ENCODE assay signal across 16 cellular contexts in the genomic region with DNA sequence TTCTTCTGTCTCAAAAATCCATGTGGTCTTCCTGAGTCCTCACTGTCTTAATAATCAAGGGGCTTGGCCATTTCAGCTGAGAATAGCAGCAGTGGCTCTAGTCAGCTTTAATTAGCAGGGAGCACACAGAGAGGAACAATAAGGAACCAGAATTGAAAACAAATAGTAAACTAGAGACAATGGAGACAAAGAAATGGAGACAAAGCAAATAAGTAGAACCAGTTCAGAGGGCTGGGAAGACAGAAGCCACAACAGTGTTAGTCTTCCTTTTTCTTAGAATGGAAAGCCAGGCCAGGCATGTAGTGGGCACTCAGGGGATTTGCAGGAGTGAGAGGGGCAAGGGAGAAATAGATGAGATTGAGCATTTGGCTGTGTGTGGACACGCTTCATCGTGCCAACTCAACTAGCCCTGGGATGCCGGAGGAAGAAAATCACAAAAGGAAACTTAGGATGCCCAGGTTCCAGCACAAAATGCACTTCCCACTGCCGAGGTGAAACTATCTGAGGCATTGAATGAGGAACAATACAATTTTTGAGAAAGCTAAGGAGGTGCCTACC.
DNase-seq lines count a peak whose midpoint lies in the region; ATAC-seq, FAIRE-seq and TF ChIP-seq lines count a peak whose summit lies in the region.
"Had no signal": no experiment of that assay in that cellular context is flagged by ENCODE, and none has a peak within 500 bp of the region (broad histone marks: within the 10 kb centered on the region; RNA-seq: fewer than 3 reads in every experiment).

No MANE protein-coding gene starts in this region.

- peak overlapping the region; percentile 21 for H3K4me3 Mint-ChIP-seq in endodermal cell

- H3K4me2 ChIP-seq in HepG2 (ENCODE audit: low read depth, low read length): no peak overlapping the region

- TF ChIP-seq EP300 in HepG2 (IDR thresholded peaks at IDR 0.05; ENCODE audit: low read depth in 2 of 2, low read length in 2 of 2) (no peak), HepG2 (CRISPR knock-in tag; IDR thresholded peaks at IDR 0.05; ENCODE audit: borderline replicate concordance) (no peak)

- no peak for DNase-seq in HepG2 (ENCODE audit: low spot score)
- DNase-seq in right lobe of liver: no peak
- peak; percentile 65 for DNase-seq in NCI-H82 (lab: John Stamatoyannopoulos, UW)
- DNase-seq in endodermal cell: no peak
- DNase-seq in iPS-NIHi11 (ENCODE audit: low spot score): no peak
- no peak for DNase-seq in urothelium cell line (ENCODE audit: low spot score)
- DNase-seq in vagina (ENCODE audit: extremely low spot score in 2 of 2): no peak
- DNase-seq: activated gamma-delta T cell, DND-41 had no signal

- peaks cover 83% of the 10 kb centered on the region for H3K4me1 ChIP-seq in HepG2 (ENCODE audit: insufficient read depth, low read length)
- H3K4me1 ChIP-seq in right lobe of liver: peaks cover 0 to 46% (median 18%) of the 10 kb centered on the region in 4 donors
- H3K4me1 ChIP-seq in endodermal cell (ENCODE audit: control insufficient read depth, insufficient read depth, low read length): peaks cover 17% of the 10 kb centered on the region
- H3K4me1 ChIP-seq in vagina: no peaks in the 10 kb centered on the region
- H3K4me1 ChIP-seq: gastrocnemius medialis, psoas muscle, tibial artery had no signal

- no peaks in the 10 kb centered on the region for H3K36me3 Mint-ChIP-seq in endodermal cell (ENCODE audit: low read depth)

- peaks cover 59% of the 10 kb centered on the region for H3K4me1 Mint-ChIP-seq in endodermal cell

- POLR2A ChIA-PET in HepG2 (lab: Yijun Ruan, JAX): no interaction called here

- intact Hi-C loops in HepG2 (cut with micrococcal nuclease; ENCODE audit: unreplicated experiment) (no loop called here), right lobe of liver (cut with DNase I) (no loop called here), vagina (cut with DNase I) (no loop called here)

- peaks cover 40% of the 10 kb centered on the region for H3K79me2 ChIP-seq in HepG2 (ENCODE audit: insufficient read depth, low read length)

- no peaks in the 10 kb centered on the region for H4K20me1 ChIP-seq in HepG2 (ENCODE audit: insufficient read depth, low read length)

- no peak overlapping the region for H2AFZ ChIP-seq in HepG2 (ENCODE audit: low read length)

- no peak for TF ChIP-seq CTCF in HepG2 (CRISPR knock-in tag; IDR thresholded peaks at IDR 0.05)
- TF ChIP-seq CTCF in right lobe of liver (IDR thresholded peaks at IDR 0.05): no peak
- no peak for TF ChIP-seq CTCF in endodermal cell (conservative IDR thresholded peaks at IDR 0.05)
- no peak for TF ChIP-seq CTCF in vagina (IDR thresholded peaks at IDR 0.05)

- H3K4me3 ChIP-seq in HepG2 (replicated peaks in 1 of 3; ENCODE audit: insufficient read depth in 1 of 3, low read depth in 2 of 3, low read length in 3 of 3) (no peak overlapping the region), right lobe of liver (no peak overlapping the region), endodermal cell (ENCODE audit: low read length) (peak overlapping the region; percentile 21), vagina (no peak overlapping the region)
- H3K4me3 ChIP-seq: body of pancreas, gastrocnemius medialis, psoas muscle, tibial artery had no signal

- 99% methylated on average over 4 of the region's 4 CpGs for WGBS in HepG2 (ENCODE audit: low lambda C conversion rate)
- WGBS in right lobe of liver (ENCODE audit: insufficient coverage, low coverage, low lambda C conversion rate, missing lambda C conversion rate): 83% methylated on average over 4 of the region's 4 CpGs
- 79 to 83% methylated on average over 3 to 4 of the region's 4 CpGs for WGBS in endodermal cell (ENCODE audit: insufficient coverage in 1 of 2, insufficient read length in 1 of 2), 2 experiments

- TF ChIP-seq RAD21 in HepG2 (CRISPR knock-in tag; IDR thresholded peaks at IDR 0.05): no peak

- no peaks in the 10 kb centered on the region for H3K9me3 ChIP-seq in HepG2 (ENCODE audit: low read length)
- H3K9me3 ChIP-seq in right lobe of liver: no peaks in the 10 kb centered on the region
- H3K9me3 ChIP-seq in endodermal cell (ENCODE audit: control insufficient read depth, low read length): no peaks in the 10 kb centered on the region
- no peaks in the 10 kb centered on the region for H3K9me3 ChIP-seq in vagina
- H3K9me3 ChIP-seq: body of pancreas, gastrocnemius medialis, psoas muscle, tibial artery had no signal

- ATAC-seq in HepG2: no peak
- no peak for ATAC-seq in right lobe of liver
- no peak for ATAC-seq in GM21529 (IDR thresholded peaks at IDR 0.05; ENCODE audit: unreplicated experiment)
- ATAC-seq: body of pancreas, gastrocnemius medialis had no signal

- H3K27me3 ChIP-seq in HepG2 (ENCODE audit: control insufficient read depth in 1 of 2, insufficient read depth in 2 of 2, low read length in 2 of 2) (no peaks in the 10 kb centered on the region), right lobe of liver (no peaks in the 10 kb centered on the region), endodermal cell (ENCODE audit: control insufficient read depth, insufficient read depth, low read length, poor library complexity, severe bottlenecking) (no peaks in the 10 kb centered on the region), vagina (no peaks in the 10 kb centered on the region)
- H3K27me3 ChIP-seq: body of pancreas, gastrocnemius medialis, tibial artery had no signal

- FAIRE-seq in HepG2 (lab: Jason Lieb, UNC) (no peak), urothelium cell line (lab: Jason Lieb, UNC) (no peak)
- FAIRE-seq: keratinocyte, TTC549 had no signal

- peaks cover 0 to 6% of the 10 kb centered on the region in 2 experiments; a peak in 1 of 5 replicates for H3K36me3 ChIP-seq in HepG2 (replicated peaks in 1 of 2; ENCODE audit: control insufficient read depth in 1 of 2, insufficient read depth in 2 of 2, low read length in 2 of 2)
- H3K36me3 ChIP-seq in right lobe of liver: no peaks in the 10 kb centered on the region
- no peaks in the 10 kb centered on the region for H3K36me3 ChIP-seq in endodermal cell (ENCODE audit: control insufficient read depth, insufficient read depth, low read length)
- H3K36me3 ChIP-seq in vagina: no peaks in the 10 kb centered on the region
- H3K36me3 ChIP-seq: gastrocnemius medialis, tibial artery had no signal

- no peak overlapping the region for H3K9ac ChIP-seq in HepG2 (ENCODE audit: insufficient read depth, low read depth, low read length)
- H3K9ac ChIP-seq in endodermal cell (ENCODE audit: extremely low read depth, low read length, poor library complexity, severe bottlenecking): no peak overlapping the region

- TF ChIP-seq POLR2A in HepG2 (IDR thresholded peaks at IDR 0.05; ENCODE audit: insufficient read depth in 1 of 2, low read depth in 2 of 2, low read length in 2 of 2) (no peak), right lobe of liver (IDR thresholded peaks at IDR 0.05) (no peak), vagina (IDR thresholded peaks at IDR 0.05) (no peak)

- H3K27ac ChIP-seq in HepG2 (ENCODE audit: extremely low read length, insufficient read depth, low read length) (peak overlapping the region; percentile 84), right lobe of liver (no peak overlapping the region), endodermal cell (ENCODE audit: low read depth, low read length) (no peak overlapping the region), vagina (no peak overlapping the region)
- H3K27ac ChIP-seq: gastrocnemius medialis, psoas muscle, tibial artery had no signal

- BruUV-seq in HepG2 (replicated peaks; lab: Mats Ljungman, UMichigan): no TSS peak

- CTCF ChIA-PET in HepG2 (lab: Yijun Ruan, JAX; ENCODE audit: low intra/inter-chr PET ratio, low total read pairs): no interaction called here

- H3K27me3 Mint-ChIP-seq in endodermal cell (ENCODE audit: insufficient read depth): peaks cover 28% of the 10 kb centered on the region

- no peaks in the 10 kb centered on the region for H3K9me3 Mint-ChIP-seq in endodermal cell

- H3K27ac Mint-ChIP-seq in endodermal cell: peak overlapping the region; percentile 85

- in situ Hi-C loops in HepG2 (cut with HindIII; ENCODE audit: extremely low pct_ligation_motif_present, low pct_unique_long_range_greater_than_20kb): no loop called here

TF ChIP-seq in HepG2, 621 proteins besides CTCF, POLR2A, EP300 and RAD21:
- TF ChIP-seq MEIS1 (CRISPR knock-in tag; IDR thresholded peaks at IDR 0.05; ENCODE audit: borderline replicate concordance) (no peak), SOX13 (IDR thresholded peaks at IDR 0.05) (no peak), SOX13 (CRISPR knock-in tag; conservative IDR thresholded peaks at IDR 0.05 in 1 of 2, IDR thresholded peaks at IDR 0.05 in 1 of 2) (peak in 1 of 2 experiments; percentile 34; a peak in 1 of 4 replicates), ZNF883 (CRISPR knock-in tag; IDR thresholded peaks at IDR 0.05; ENCODE audit: not compliant biosample characterization) (no peak), CCAR2 (optimal IDR thresholded peaks at IDR 0.05; ENCODE audit: low read depth, low read length) (no peak), ZNF761 (CRISPR knock-in tag; conservative IDR thresholded peaks at IDR 0.05) (no peak), FOXC1 (CRISPR knock-in tag; IDR thresholded peaks at IDR 0.05; ENCODE audit: borderline replicate concordance) (no peak), GTF3A (CRISPR knock-in tag; conservative IDR thresholded peaks at IDR 0.05) (no peak)
TF ChIP-seq in HepG2: peak in this region for 1.
